ENCODE assay signal across 11 cellular contexts in the genomic region with DNA sequence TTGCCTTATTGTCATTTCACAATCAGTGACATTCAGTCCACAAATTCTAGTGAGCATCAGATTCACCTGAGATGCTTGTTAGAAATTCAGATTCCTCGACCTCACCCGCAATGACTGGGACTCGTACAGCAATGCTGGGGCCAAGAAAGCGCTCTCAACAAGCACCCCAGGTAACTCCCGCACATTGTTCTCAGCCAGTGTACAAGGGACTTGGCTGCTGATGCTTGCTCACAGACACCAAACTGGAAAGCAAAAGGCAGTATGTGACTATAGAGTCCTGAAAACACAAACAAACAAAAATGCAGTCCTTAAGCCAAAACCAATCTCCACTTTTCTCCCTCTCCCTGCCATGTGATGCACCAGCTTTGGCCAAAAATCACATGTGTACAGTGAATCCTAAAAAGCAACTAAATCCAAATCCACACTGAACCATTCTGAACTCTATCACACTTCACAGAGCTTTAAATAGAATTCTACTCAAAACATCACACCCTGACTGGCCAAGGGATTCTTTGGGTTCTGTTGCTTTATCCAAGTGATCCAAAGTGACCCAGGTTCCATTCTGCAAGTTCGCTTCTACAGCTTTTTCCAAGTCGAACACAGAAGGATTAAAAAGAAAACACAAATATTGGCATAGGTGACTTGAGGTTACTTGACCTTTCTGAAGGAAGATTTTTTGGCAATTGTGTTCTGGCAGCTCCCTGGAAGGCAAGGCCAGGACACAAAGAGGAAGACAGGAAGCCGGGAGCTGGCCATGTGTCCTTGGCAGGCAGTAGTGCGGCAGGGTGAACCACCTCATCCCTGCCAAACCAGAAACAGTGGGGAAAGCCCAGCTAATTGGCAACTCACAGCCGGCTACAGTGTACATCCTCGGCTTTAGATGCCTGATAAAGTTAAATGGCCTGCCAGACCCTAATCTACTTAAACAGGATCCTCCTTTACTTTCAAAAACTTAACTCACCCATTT.
DNase-seq lines count a peak whose midpoint lies in the region; ATAC-seq and TF ChIP-seq lines count a peak whose summit lies in the region.
"Had no signal": no experiment of that assay in that cellular context is flagged by ENCODE, and none has a peak within 500 bp of the region (broad histone marks: within the 10 kb centered on the region; RNA-seq: fewer than 3 reads in every experiment).

No MANE protein-coding gene starts in this region.

- H3K4me3 ChIP-seq in adrenal gland (no peak overlapping the region), ovary (no peak overlapping the region)
- H3K4me3 ChIP-seq in CD8-positive, alpha-beta T cell (ENCODE audit: low read depth, low read length): no peak overlapping the region
- H3K4me3 ChIP-seq: SK-N-MC had no signal

- H3K4me1 ChIP-seq in adrenal gland (replicated peaks in 1 of 2) (peaks cover 20 to 38% of the 10 kb centered on the region in 2 donors), ovary (ENCODE audit: insufficient read depth) (peaks cover 6% of the 10 kb centered on the region)
- H3K4me1 ChIP-seq in CD8-positive, alpha-beta T cell (ENCODE audit: insufficient read depth, low read length): no peaks in the 10 kb centered on the region

- H3K27ac Mint-ChIP-seq in CD8-positive, alpha-beta T cell: no peak overlapping the region
- H3K27ac Mint-ChIP-seq: activated naive CD4-positive, alpha-beta T cell treated with anti-CD3 and anti-CD28 coated beads, Interleukin-2, amount 50 U/mL, for 24 hours had no signal

- no peaks in the 10 kb centered on the region for H3K9me3 ChIP-seq in adrenal gland (replicated peaks in 1 of 3)
- no peaks in the 10 kb centered on the region for H3K9me3 ChIP-seq in ovary
- no peaks in the 10 kb centered on the region for H3K9me3 ChIP-seq in CD8-positive, alpha-beta T cell (ENCODE audit: low read length)

- POLR2A ChIA-PET in CD8-positive, alpha-beta T cell (lab: Charles Lee): no interaction called here

- CTCF ChIA-PET in CD8-positive, alpha-beta T cell (lab: Charles Lee): no interaction called here

- H3K36me3 ChIP-seq in adrenal gland (replicated peaks in 1 of 2) (no peaks in the 10 kb centered on the region), ovary (no peaks in the 10 kb centered on the region)
- H3K36me3 ChIP-seq in CD8-positive, alpha-beta T cell (ENCODE audit: insufficient read depth, low read length): no peaks in the 10 kb centered on the region

- no peak for TF ChIP-seq POLR2A in adrenal gland (IDR thresholded peaks at IDR 0.05)
- no peak for TF ChIP-seq POLR2A in ovary (IDR thresholded peaks at IDR 0.05)

- no peaks in the 10 kb centered on the region for H3K4me1 Mint-ChIP-seq in CD8-positive, alpha-beta T cell (ENCODE audit: low read depth)
- H3K4me1 Mint-ChIP-seq: activated naive CD4-positive, alpha-beta T cell treated with anti-CD3 and anti-CD28 coated beads, Interleukin-2, amount 50 U/mL, for 24 hours had no signal

- 41 to 51% (median 44%) methylated on average over 11 of the region's 11 CpGs for WGBS in adrenal gland, 4 donors
- WGBS in ovary, 3 donors: 24 to 28% (median 26%) methylated on average over 11 of the region's 11 CpGs

- peak; percentile 87 for ATAC-seq in Right ventricle myocardium inferior
- ATAC-seq in CD8-positive, alpha-beta T cell: no peak
- no peak for ATAC-seq in HG03280 (IDR thresholded peaks at IDR 0.05; ENCODE audit: unreplicated experiment)

- intact Hi-C loops in adrenal gland (cut with DNase I): no loop called here
- intact Hi-C loops in Right ventricle myocardium inferior (cut with DNase I): no loop called here
- intact Hi-C loops in ovary (cut with DNase I): no loop called here
- intact Hi-C loops in CD8-positive, alpha-beta T cell (cut with DNase I, micrococcal nuclease): no loop called here

- no peaks in the 10 kb centered on the region for H3K9me3 Mint-ChIP-seq in CD8-positive, alpha-beta T cell
- H3K9me3 Mint-ChIP-seq: activated naive CD4-positive, alpha-beta T cell treated with anti-CD3 and anti-CD28 coated beads, Interleukin-2, amount 50 U/mL, for 24 hours had no signal

- no peak overlapping the region for H3K4me3 Mint-ChIP-seq in CD8-positive, alpha-beta T cell
- H3K4me3 Mint-ChIP-seq: activated naive CD4-positive, alpha-beta T cell treated with anti-CD3 and anti-CD28 coated beads, Interleukin-2, amount 50 U/mL, for 24 hours had no signal

- TF ChIP-seq CTCF in adrenal gland (IDR thresholded peaks at IDR 0.05) (no peak), ovary (IDR thresholded peaks at IDR 0.05) (no peak)
- TF ChIP-seq CTCF in CD8-positive, alpha-beta T cell (IDR thresholded peaks at IDR 0.05): no peak

- no peaks in the 10 kb centered on the region for H3K36me3 Mint-ChIP-seq in CD8-positive, alpha-beta T cell
- H3K36me3 Mint-ChIP-seq: activated naive CD4-positive, alpha-beta T cell treated with anti-CD3 and anti-CD28 coated beads, Interleukin-2, amount 50 U/mL, for 24 hours had no signal

- H3K27ac ChIP-seq in adrenal gland: peak overlapping the region in 4 of 5 donors; percentile 1 to 65 (median 26)
- H3K27ac ChIP-seq in ovary: no peak overlapping the region
- H3K27ac ChIP-seq in CD8-positive, alpha-beta T cell (ENCODE audit: low read depth, low read length): no peak overlapping the region

- H3K27me3 ChIP-seq in adrenal gland: no peaks in the 10 kb centered on the region
- H3K27me3 ChIP-seq in ovary: no peaks in the 10 kb centered on the region
- H3K27me3 ChIP-seq in CD8-positive, alpha-beta T cell (ENCODE audit: insufficient read depth, low read length): no peaks in the 10 kb centered on the region

- no peaks in the 10 kb centered on the region for H3K27me3 Mint-ChIP-seq in CD8-positive, alpha-beta T cell (ENCODE audit: low read depth)
- H3K27me3 Mint-ChIP-seq: activated naive CD4-positive, alpha-beta T cell treated with anti-CD3 and anti-CD28 coated beads, Interleukin-2, amount 50 U/mL, for 24 hours had no signal

- DNase-seq in DMS 273 treated with DMSO at 0.1 percent for 48 hours (lab: John Stamatoyannopoulos, UW) (peak; percentile 16), adrenal gland (peak; percentile 60 to 92 (median 87)), Right ventricle myocardium inferior (ENCODE audit: missing footprints) (peak; percentile 78), ovary (peak; percentile 45 to 75 (median 60)), NAMALWA (ENCODE audit: low spot score) (no peak), COLO829 (ENCODE audit: low spot score) (no peak)
- no peak for DNase-seq in CD8-positive, alpha-beta T cell
- DNase-seq: DMS153 had no signal

- no peak for TF ChIP-seq EP300 in ovary (IDR thresholded peaks at IDR 0.05)

Comparison
In these comparisons a context has a peak if more than half of its experiments do, and no peak if none do; other contexts are left out.
1. DNase-seq: peak in DMS 273 treated with DMSO at 0.1 percent for 48 hours (single experiment), adrenal gland (7 of 7), Right ventricle myocardium inferior (single experiment) and ovary (5 of 5); none in NAMALWA (single experiment), COLO829 (single experiment) and CD8-positive, alpha-beta T cell (0 of 7).
2. H3K27ac ChIP-seq: peak in adrenal gland (4 of 5); none in ovary (0 of 2) and CD8-positive, alpha-beta T cell (single experiment).